In genomic region chr10:122054046-122055025, GRCh38 we compare ENCODE assay signal across 8 cellular contexts.
A peak's percentile ranks its signal among the peaks of the same experiment; 100 is the strongest.
DNase-seq lines count a peak whose midpoint lies in the region; ATAC-seq and TF ChIP-seq lines count a peak whose summit lies in the region.

No MANE protein-coding gene starts in this region.

- H3K4me1 Mint-ChIP-seq in endothelial cell (ENCODE audit: unreplicated experiment) (peaks cover 3% of the 10 kb centered on the region), osteocyte (ENCODE audit: unreplicated experiment) (peaks cover 16% of the 10 kb centered on the region), T-helper 17 cell (no peaks in the 10 kb centered on the region)

- no peaks in the 10 kb centered on the region for H3K36me3 Mint-ChIP-seq in endothelial cell (ENCODE audit: low read depth, unreplicated experiment)
- H3K36me3 Mint-ChIP-seq in osteocyte (ENCODE audit: unreplicated experiment) = no peaks in the 10 kb centered on the region
- peaks cover 2% of the 10 kb centered on the region for H3K36me3 Mint-ChIP-seq in T-helper 17 cell (ENCODE audit: low read depth)

- H3K27me3 Mint-ChIP-seq in endothelial cell (ENCODE audit: unreplicated experiment) (peaks cover 3% of the 10 kb centered on the region), osteocyte (ENCODE audit: unreplicated experiment) (no peaks in the 10 kb centered on the region), T-helper 17 cell (peaks cover 7% of the 10 kb centered on the region)

- ATAC-seq in HG02852 (IDR thresholded peaks at IDR 0.05; ENCODE audit: unreplicated experiment) (no peak), T-helper 17 cell (no peak)

- no peak overlapping the region for H3K4me3 Mint-ChIP-seq in endothelial cell (ENCODE audit: unreplicated experiment)
- no peak overlapping the region for H3K4me3 Mint-ChIP-seq in osteocyte (ENCODE audit: unreplicated experiment)
- H3K4me3 Mint-ChIP-seq in T-helper 17 cell = no peak overlapping the region

- TF ChIP-seq CTCF in endothelial cell (IDR thresholded peaks at IDR 0.05; ENCODE audit: unreplicated experiment) (peak; percentile 91), osteocyte (IDR thresholded peaks at IDR 0.05) (peak; percentile 49)

- H3K9me3 ChIP-seq in T-helper 17 cell (ENCODE audit: control insufficient read depth, low read length, poor library complexity, severe bottlenecking) = no peaks in the 10 kb centered on the region

- DNase-seq in ELF-1 (ENCODE audit: low read depth, low spot score) (peak; percentile 63), NAMALWA (ENCODE audit: low spot score) (peak; percentile 27), endothelial cell (ENCODE audit: low spot score) (peak; percentile 69), osteocyte (ENCODE audit: extremely low spot score, unreplicated experiment) (no peak), NCI-H446 treated with DMSO at 0.1 percent for 48 hours (lab: John Stamatoyannopoulos, UW) (no peak), T-helper 17 cell (no peak), KG1 (lab: John Stamatoyannopoulos, UW) (no peak)

- H3K27ac Mint-ChIP-seq in endothelial cell (ENCODE audit: unreplicated experiment) (no peak overlapping the region), osteocyte (ENCODE audit: unreplicated experiment) (no peak overlapping the region), T-helper 17 cell (no peak overlapping the region)

- no peaks in the 10 kb centered on the region for H3K9me3 Mint-ChIP-seq in endothelial cell (ENCODE audit: unreplicated experiment)
- no peaks in the 10 kb centered on the region for H3K9me3 Mint-ChIP-seq in osteocyte (ENCODE audit: unreplicated experiment)

Comparison
In these comparisons a context has a peak if more than half of its experiments do, and no peak if none do; other contexts are left out.
1. DNase-seq: peak in ELF-1 (single experiment), NAMALWA (single experiment) and endothelial cell (single experiment); none in osteocyte (single experiment), NCI-H446 treated with DMSO at 0.1 percent for 48 hours (single experiment), T-helper 17 cell (0 of 3) and KG1 (single experiment).